ENCODE assay signal across 8 cellular contexts in genomic region chr11:119168471-119169271, GRCh38. TPM values are rescaled to one million over a fixed set of nuclear protein-coding genes. Genes with fewer than 3 reads are reported as not detected.
DNase-seq lines count a peak whose midpoint lies in the region; ATAC-seq, FAIRE-seq and TF ChIP-seq lines count a peak whose summit lies in the region.

Gene NLRX1 (plus strand): TSS chr11:119168725. CDS start chr11:119171404, 2,679 bp downstream.

- intact Hi-C loops in dendritic cell treated with granulocyte-macrophage colony-stimulating factor and Interleukin-4, amounts not matched to agents 40 ng/mL and 50 ng/mL, for 4 days (cut with micrococcal nuclease), result loop anchor here (2.0 kb wide), 1 partner anchor 28 kb away; no protein-coding TSS in a partner anchor
- intact Hi-C loops in HepG2 (cut with micrococcal nuclease; ENCODE audit: unreplicated experiment), result loop anchor here (1.0 kb wide), 1 partner anchor 29 kb away; no protein-coding TSS in a partner anchor

- H3K36me3 ChIP-seq in ACC112 (ENCODE audit: insufficient read depth, low read length) (no peaks in the 10 kb centered on the region), HepG2 (replicated peaks in 1 of 2; ENCODE audit: control insufficient read depth in 1 of 2, insufficient read depth in 2 of 2, low read length in 2 of 2) (no peaks in the 10 kb centered on the region; a peak in 1 of 5 replicates)

- FAIRE-seq in HepG2 (lab: Jason Lieb, UNC), result peak; percentile 26

- peak within 1 kb of the TSS; percentile 91 for H3K4me3 Mint-ChIP-seq in activated CD4-positive, alpha-beta T cell treated with anti-CD3 and anti-CD28 coated beads, Interleukin-2, amount 10 ng/mL, durations not matched to agents 7 days and 5 days
- peak within 1 kb of the TSS; percentile 88 for H3K4me3 Mint-ChIP-seq in dendritic cell treated with granulocyte-macrophage colony-stimulating factor and Interleukin-4, amounts not matched to agents 40 ng/mL and 50 ng/mL, for 4 days

- H3K4me2 ChIP-seq in HepG2 (ENCODE audit: low read depth, low read length), result peak within 1 kb of the TSS; percentile 78

- H3K27ac Mint-ChIP-seq in activated CD4-positive, alpha-beta T cell treated with anti-CD3 and anti-CD28 coated beads, Interleukin-2, amount 10 ng/mL, durations not matched to agents 7 days and 5 days, result peak within 1 kb of the TSS; percentile 96
- peak within 1 kb of the TSS; percentile 88 for H3K27ac Mint-ChIP-seq in dendritic cell treated with granulocyte-macrophage colony-stimulating factor and Interleukin-4, amounts not matched to agents 40 ng/mL and 50 ng/mL, for 4 days

- peaks cover 23% of the 10 kb centered on the region for H3K4me1 Mint-ChIP-seq in activated CD4-positive, alpha-beta T cell treated with anti-CD3 and anti-CD28 coated beads, Interleukin-2, amount 10 ng/mL, durations not matched to agents 7 days and 5 days
- H3K4me1 Mint-ChIP-seq in dendritic cell treated with granulocyte-macrophage colony-stimulating factor and Interleukin-4, amounts not matched to agents 40 ng/mL and 50 ng/mL, for 4 days (ENCODE audit: low read depth), result peaks cover 35% of the 10 kb centered on the region

- DNase-seq in NCI-H2171 treated with DMSO at 0.1 percent for 48 hours (lab: John Stamatoyannopoulos, UW) (peak; percentile 60), HepG2 (ENCODE audit: low spot score) (peak; percentile 80)
- peak; percentile 90 for DNase-seq in activated CD4-positive, alpha-beta T cell treated with anti-CD3 and anti-CD28 coated beads, Interleukin-2, amount 10 ng/mL, durations not matched to agents 7 days and 5 days
- DNase-seq in stimulated activated CD4-positive, alpha-beta T cell treated with anti-CD3 and anti-CD28 coated beads, Interleukin-2, amount 100 ng/mL, for 48 hours, result peak; percentile 83 to 85

- peak within 1 kb of the TSS; percentile 89 for H3K4me3 ChIP-seq in ACC112 (ENCODE audit: low read depth, low read length)
- peak within 1 kb of the TSS; percentile 65 to 94 (median 78) for H3K4me3 ChIP-seq in HepG2 (replicated peaks in 1 of 3; ENCODE audit: insufficient read depth in 1 of 3, low read depth in 2 of 3, low read length in 3 of 3)

- H3K79me2 ChIP-seq in ACC112 (ENCODE audit: control insufficient read depth, insufficient read depth, low read length, unreplicated experiment), result no peaks in the 10 kb centered on the region
- H3K79me2 ChIP-seq in HepG2 (ENCODE audit: insufficient read depth, low read length), result no peaks in the 10 kb centered on the region

- in situ Hi-C loops in HepG2 (cut with HindIII; ENCODE audit: extremely low pct_ligation_motif_present, low pct_unique_long_range_greater_than_20kb), result no loop called here

- peak within 1 kb of the TSS; percentile 94 for H3K9ac ChIP-seq in HepG2 (ENCODE audit: insufficient read depth, low read depth, low read length)

- 51% methylated on average over 3 of the region's 63 CpGs for WGBS in HepG2 (ENCODE audit: low lambda C conversion rate)

- H4K20me1 ChIP-seq in HepG2 (ENCODE audit: insufficient read depth, low read length), result no peaks in the 10 kb centered on the region

- no peaks in the 10 kb centered on the region for H3K9me3 ChIP-seq in HepG2 (ENCODE audit: low read length)

- no peaks in the 10 kb centered on the region for H3K27me3 Mint-ChIP-seq in activated CD4-positive, alpha-beta T cell treated with anti-CD3 and anti-CD28 coated beads, Interleukin-2, amount 10 ng/mL, durations not matched to agents 7 days and 5 days
- H3K27me3 Mint-ChIP-seq in dendritic cell treated with granulocyte-macrophage colony-stimulating factor and Interleukin-4, amounts not matched to agents 40 ng/mL and 50 ng/mL, for 4 days, result no peaks in the 10 kb centered on the region

- peak; percentile 91 for TF ChIP-seq CTCF in HepG2 (CRISPR knock-in tag; IDR thresholded peaks at IDR 0.05)

- CTCF ChIA-PET in activated CD4-positive, alpha-beta T cell treated with anti-CD3 and anti-CD28 coated beads, Interleukin-2, amount 10 ng/mL, durations not matched to agents 7 days and 5 days (lab: Charles Lee), result interaction anchor here (0.5 to 3.2 kb wide), 30 partner anchors 9 to 782 kb away, joined by 3 to 26 read pairs (median 4); partner anchors contain the start of genes CBL, DPAGT1, HINFP and MCAM
- CTCF ChIA-PET in HepG2 (lab: Yijun Ruan, JAX; ENCODE audit: low intra/inter-chr PET ratio, low total read pairs), result interaction anchor here (2.5 kb wide), 1 partner anchor 28 kb away, joined by 13 read pairs; no protein-coding TSS in a partner anchor

- no peaks in the 10 kb centered on the region for H3K36me3 Mint-ChIP-seq in activated CD4-positive, alpha-beta T cell treated with anti-CD3 and anti-CD28 coated beads, Interleukin-2, amount 10 ng/mL, durations not matched to agents 7 days and 5 days (ENCODE audit: low read depth)
- H3K36me3 Mint-ChIP-seq in dendritic cell treated with granulocyte-macrophage colony-stimulating factor and Interleukin-4, amounts not matched to agents 40 ng/mL and 50 ng/mL, for 4 days (ENCODE audit: low read depth), result peaks cover 6% of the 10 kb centered on the region

- POLR2A ChIA-PET in activated CD4-positive, alpha-beta T cell treated with anti-CD3 and anti-CD28 coated beads, Interleukin-2, amount 10 ng/mL, durations not matched to agents 7 days and 5 days (lab: Charles Lee), result interaction anchor here (0.7 to 0.9 kb wide), 2 partner anchors 102 to 150 kb away, joined by 3 to 4 read pairs; partner anchors contain the start of genes RPS25, TRAPPC4 and VPS11
- POLR2A ChIA-PET in HepG2 (lab: Yijun Ruan, JAX), result interaction anchor here (0.6 to 3.6 kb wide), 28 partner anchors 9 to 548 kb away, joined by 3 to 31 read pairs (median 5); partner anchors contain the start of genes C2CD2L, CBL, DDX6 and DPAGT1

- TF ChIP-seq EP300 in HepG2 (IDR thresholded peaks at IDR 0.05; ENCODE audit: low read depth in 2 of 2, low read length in 2 of 2) (no peak; a peak in 1 of 4 replicates), HepG2 (CRISPR knock-in tag; IDR thresholded peaks at IDR 0.05; ENCODE audit: borderline replicate concordance) (no peak)

- ATAC-seq in GM18517 (IDR thresholded peaks at IDR 0.05; ENCODE audit: unreplicated experiment) (peak; percentile 86), HG03064 (IDR thresholded peaks at IDR 0.05; ENCODE audit: low read depth, unreplicated experiment) (peak; percentile 86), HepG2 (peak; percentile 87)

- H3K27me3 ChIP-seq in ACC112 (ENCODE audit: insufficient read depth, low read length) (no peaks in the 10 kb centered on the region), HepG2 (ENCODE audit: control insufficient read depth in 1 of 2, insufficient read depth in 2 of 2, low read length in 2 of 2) (peaks cover 0 to 5% of the 10 kb centered on the region in 2 experiments; a peak in 1 of 5 replicates)

- TF ChIP-seq POLR2A in HepG2 (IDR thresholded peaks at IDR 0.05; ENCODE audit: insufficient read depth in 1 of 2, low read depth in 2 of 2, low read length in 2 of 2), result peak; percentile 78 to 82

- peak; percentile 59 for TF ChIP-seq RAD21 in HepG2 (CRISPR knock-in tag; IDR thresholded peaks at IDR 0.05)

- H3K27ac ChIP-seq in ACC112 (ENCODE audit: low read depth, low read length) (peak within 1 kb of the TSS; percentile 46; the same call in 1 of the 2 replicates), HepG2 (ENCODE audit: extremely low read length, insufficient read depth, low read length) (peak within 1 kb of the TSS; percentile 86)

- peak within 1 kb of the TSS; percentile 98 for H2AFZ ChIP-seq in ACC112 (ENCODE audit: low read length, unreplicated experiment)
- H2AFZ ChIP-seq in HepG2 (ENCODE audit: low read length), result peak within 1 kb of the TSS; percentile 63

- H3K9me3 Mint-ChIP-seq in activated CD4-positive, alpha-beta T cell treated with anti-CD3 and anti-CD28 coated beads, Interleukin-2, amount 10 ng/mL, durations not matched to agents 7 days and 5 days, result no peaks in the 10 kb centered on the region
- H3K9me3 Mint-ChIP-seq in dendritic cell treated with granulocyte-macrophage colony-stimulating factor and Interleukin-4, amounts not matched to agents 40 ng/mL and 50 ng/mL, for 4 days, result no peaks in the 10 kb centered on the region

- BruUV-seq in HepG2 (replicated peaks; lab: Mats Ljungman, UMichigan), result TSS peak; percentile 94

- H3K4me1 ChIP-seq in ACC112 (ENCODE audit: control insufficient read depth, insufficient read depth, low read length, unreplicated experiment), result peaks cover 12% of the 10 kb centered on the region
- peaks cover 39% of the 10 kb centered on the region for H3K4me1 ChIP-seq in HepG2 (ENCODE audit: insufficient read depth, low read length)

TF ChIP-seq in HepG2, 621 proteins besides CTCF, POLR2A, EP300 and RAD21 (continues in another document):
- TF ChIP-seq SALL1 (CRISPR knock-in tag; IDR thresholded peaks at IDR 0.05), result peak; percentile 26
- peak; percentile 99 for TF ChIP-seq RCOR2 (CRISPR knock-in tag; IDR thresholded peaks at IDR 0.05)
- TF ChIP-seq KDM1A (CRISPR knock-in tag; IDR thresholded peaks at IDR 0.05), result peak; percentile 99
- peak; percentile 87 for TF ChIP-seq YY1 (IDR thresholded peaks at IDR 0.05; ENCODE audit: insufficient read depth, insufficient replicate concordance, low read depth, low read length)

RNA-seq across cellular contexts. Expression of gene NLRX1, which starts in this region (rescaled TPM):
- 10 to 100 TPM; 24.2 to 28.5 TPM for total RNA-seq in activated CD4-positive, alpha-beta T cell treated with anti-CD3 and anti-CD28 coated beads, Interleukin-2, amount 10 ng/mL, durations not matched to agents 7 days and 5 days
- 6.8 and 11.0 TPM in 2 replicates for total RNA-seq in HepG2 (2016; rRNA removed; fragmentation: Illumina TruSeq; extraction: Trizol)
- 1.4 and 3.1 TPM in 2 replicates for total RNA-seq in HepG2 (2016; cell fraction: cytosol; rRNA removed; fragmentation: Illumina TruSeq; extraction: Trizol; ENCODE audit: low read depth)
- total RNA-seq in HepG2 (2016; cell fraction: insoluble cytoplasmic fraction; rRNA removed; fragmentation: Illumina TruSeq; extraction: Trizol), result 5.5 and 10.0 TPM in 2 replicates
- total RNA-seq in HepG2 (2016; cell fraction: membrane; rRNA removed; fragmentation: Illumina TruSeq; extraction: Trizol), result 5.9 and 7.2 TPM in 2 replicates
- total RNA-seq in HepG2 (2016; cell fraction: nucleus; rRNA removed; fragmentation: Illumina TruSeq; extraction: Trizol), result 7.8 and 11.2 TPM in 2 replicates
- polyA plus RNA-seq in HepG2 (2011; rRNA removed), result 8.7 and 11.6 TPM in 2 replicates
- polyA plus RNA-seq in HepG2 (2011; cell fraction: cytosol; rRNA removed), result 8.3 and 12.6 TPM in 2 replicates
- polyA plus RNA-seq in HepG2 (2011; cell fraction: nucleus; rRNA removed), result 22.0 and 23.5 TPM in 2 replicates
- 6.1 and 6.9 TPM in 2 replicates for polyA plus RNA-seq in HepG2 (2012)
- 1.3 and 1.4 TPM in 2 replicates for polyA plus RNA-seq in HepG2 (2016; cell fraction: cytosol; fragmentation: Illumina TruSeq; extraction: Trizol; ENCODE audit: low read depth)
- polyA plus RNA-seq in HepG2 (2016; cell fraction: insoluble cytoplasmic fraction; fragmentation: Illumina TruSeq; extraction: Trizol; ENCODE audit: low read depth), result 6.2 and 9.2 TPM in 2 replicates
- polyA plus RNA-seq in HepG2 (2016; cell fraction: membrane; fragmentation: Illumina TruSeq; extraction: Trizol; ENCODE audit: low read depth), result 4.5 and 4.6 TPM in 2 replicates
- polyA plus RNA-seq in HepG2 (2016; cell fraction: nucleus; fragmentation: Illumina TruSeq; extraction: Trizol; ENCODE audit: insufficient read depth, low read depth), result 16.4 and 17.6 TPM in 2 replicates
- 17.5 and 38.5 TPM in 2 replicates for polyA minus RNA-seq in HepG2 (2011; rRNA and poly(A)+ RNA removed; ENCODE audit: low replicate concordance)
- 9.4 and 12.5 TPM in 2 replicates for polyA minus RNA-seq in HepG2 (2011; cell fraction: cytosol; rRNA and poly(A)+ RNA removed)
- polyA minus RNA-seq in HepG2 (2011; cell fraction: nucleus; rRNA and poly(A)+ RNA removed), result 8.4 and 9.0 TPM in 2 replicates

Comparison
In these comparisons a context has a peak if more than half of its experiments do, and no peak if none do; other contexts are left out.
1. Peak in every context shown above with its lines: DNase-seq, ATAC-seq, H3K4me3 ChIP-seq and H3K27ac ChIP-seq.